1 cellular context compared by ENCODE assay signal in the genomic region with DNA sequence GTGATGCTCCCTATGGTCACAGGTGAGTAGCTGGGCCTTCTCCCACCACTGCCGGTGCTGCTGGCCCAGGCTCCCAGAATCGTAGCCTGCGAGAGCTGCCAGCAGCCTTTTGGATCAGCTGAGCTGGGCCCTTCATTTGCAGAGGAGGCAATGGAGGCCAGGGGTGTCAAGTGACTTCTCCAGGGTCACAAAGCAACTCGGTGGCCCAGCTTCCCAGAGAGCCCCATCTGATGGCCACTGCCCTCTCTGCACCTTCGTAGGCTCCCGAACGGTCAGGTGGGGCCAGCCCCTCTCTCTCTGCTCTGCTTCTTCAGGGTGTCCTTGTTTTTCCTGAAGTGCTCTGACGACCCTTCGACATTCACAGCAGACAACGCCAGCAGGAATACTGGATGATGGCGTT.
TF ChIP-seq lines count a peak whose summit lies in the region.

No MANE protein-coding gene starts in this region.

TF ChIP-seq in endothelial cell of umbilical vein, 7 proteins besides CTCF, POLR2A, EP300 and RAD21:
- TF ChIP-seq, protein P1, sequence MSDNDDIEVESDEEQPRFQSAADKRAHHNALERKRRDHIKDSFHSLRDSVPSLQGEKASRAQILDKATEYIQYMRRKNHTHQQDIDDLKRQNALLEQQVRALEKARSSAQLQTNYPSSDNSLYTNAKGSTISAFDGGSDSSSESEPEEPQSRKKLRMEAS (IDR thresholded peaks at IDR 0.05; ENCODE audit: insufficient read depth, insufficient read length): no peak
- no peak for TF ChIP-seq EZH2 (IDR thresholded peaks at IDR 0.05; ENCODE audit: borderline replicate concordance, low read depth, low read length, severe bottlenecking)
- no peak for TF ChIP-seq JUN (IDR thresholded peaks at IDR 0.05; ENCODE audit: borderline replicate concordance, insufficient read depth, insufficient read length, low read depth)
- TF ChIP-seq MYC (IDR thresholded peaks at IDR 0.05; ENCODE audit: low read depth, low read length): no peak
- no peak for TF ChIP-seq FOS (IDR thresholded peaks at IDR 0.05; ENCODE audit: borderline replicate concordance, insufficient read depth, low read length)
- TF ChIP-seq GATA2 (IDR thresholded peaks at IDR 0.05; ENCODE audit: insufficient read depth, insufficient read length, low read depth, low read length): no peak
- TF ChIP-seq POLR2AphosphoS5 (IDR thresholded peaks at IDR 0.05; ENCODE audit: insufficient read depth, low read depth, low read length): no peak
